ENCODE assay signal across 27 cellular contexts in genomic region chr2:25620711-25621110, GRCh38.
"Had no signal": no experiment of that assay in that cellular context is flagged by ENCODE, and none has a peak within 500 bp of the region (broad histone marks: within the 10 kb centered on the region; RNA-seq: fewer than 3 reads in every experiment).

No MANE protein-coding gene starts in this region.

- H3K9me3 ChIP-seq: adrenal gland, body of pancreas, colonic mucosa, esophagus squamous epithelium, gastroesophageal sphincter had no signal

- H3K4me1 ChIP-seq: colonic mucosa had no signal

- H3K4me1 Mint-ChIP-seq: activated CD4-positive, alpha-beta T cell treated with anti-CD3 and anti-CD28 coated beads for 36 hours; activated CD4-positive, alpha-beta T cell treated with anti-CD3 and anti-CD28 coated beads, Interleukin-2, amount 10 ng/mL, durations not matched to agents 24 days and 14 days; activated CD8-positive, alpha-beta memory T cell treated with anti-CD3 and anti-CD28 coated beads, Interleukin-2, amount 10 ng/mL, durations not matched to agents 7 days and 5 days had no signal

- H3K4me3 ChIP-seq: adrenal gland, body of pancreas, colonic mucosa, esophagus squamous epithelium, gastroesophageal sphincter had no signal

- H3K27ac Mint-ChIP-seq: activated CD4-positive, alpha-beta memory T cell treated with anti-CD3 and anti-CD28 coated beads for 36 hours; activated CD4-positive, alpha-beta T cell treated with anti-CD3 and anti-CD28 coated beads for 36 hours; activated CD4-positive, alpha-beta T cell treated with anti-CD3 and anti-CD28 coated beads, Interleukin-2, amount 10 ng/mL, durations not matched to agents 24 days and 14 days; activated CD8-positive, alpha-beta memory T cell treated with anti-CD3 and anti-CD28 coated beads, Interleukin-2, amount 10 ng/mL, durations not matched to agents 7 days and 5 days; activated CD8-positive, alpha-beta T cell treated with anti-CD3 and anti-CD28 coated beads, Interleukin-2, amount 10 ng/mL, durations not matched to agents 7 days and 5 days; activated naive CD4-positive, alpha-beta T cell treated with anti-CD3 and anti-CD28 coated beads for 36 hours; activated naive CD4-positive, alpha-beta T cell treated with anti-CD3 and anti-CD28 coated beads, Interleukin-2, amount 50 U/mL, for 24 hours; activated naive CD8-positive, alpha-beta T cell treated with anti-CD3 and anti-CD28 coated beads for 36 hours; activated naive CD8-positive, alpha-beta T cell treated with anti-CD3 and anti-CD28 coated beads, Interleukin-2, amount 50 U/mL, for 24 hours; activated T-helper 1 cell treated with anti-CD3 and anti-CD28 coated beads, Interleukin-12 subunit alpha, Interleukin-12 subunit beta, Interleukin-2, Interleukin-4 antibody, amounts not matched to agents 30 ng/mL and 10 ng/mL and 1 ng/mL, durations not matched to agents 14 hours and 24 hours and 36 hours; activated T-helper 2 cell treated with anti-CD3 and anti-CD28 coated beads, Interferon-gamma antibody, Interleukin-2, Interleukin-4, amounts not matched to agents 10 μg/mL and 5 μg/mL and 100 μg/mL, durations not matched to agents 14 hours and 24 hours and 36 hours had no signal

- H3K4me3 Mint-ChIP-seq: activated CD4-positive, alpha-beta memory T cell treated with anti-CD3 and anti-CD28 coated beads for 36 hours; activated CD4-positive, alpha-beta T cell treated with anti-CD3 and anti-CD28 coated beads for 36 hours; activated CD4-positive, alpha-beta T cell treated with anti-CD3 and anti-CD28 coated beads, Interleukin-2, amount 10 ng/mL, durations not matched to agents 24 days and 14 days; activated CD8-positive, alpha-beta memory T cell treated with anti-CD3 and anti-CD28 coated beads, Interleukin-2, amount 10 ng/mL, durations not matched to agents 7 days and 5 days; activated CD8-positive, alpha-beta T cell treated with anti-CD3 and anti-CD28 coated beads, Interleukin-2, amount 10 ng/mL, durations not matched to agents 7 days and 5 days; activated naive CD4-positive, alpha-beta T cell treated with anti-CD3 and anti-CD28 coated beads for 36 hours; activated naive CD4-positive, alpha-beta T cell treated with anti-CD3 and anti-CD28 coated beads, Interleukin-2, amount 50 U/mL, for 24 hours; activated naive CD8-positive, alpha-beta T cell treated with anti-CD3 and anti-CD28 coated beads for 36 hours; activated naive CD8-positive, alpha-beta T cell treated with anti-CD3 and anti-CD28 coated beads, Interleukin-2, amount 50 U/mL, for 24 hours; activated T-helper 1 cell treated with anti-CD3 and anti-CD28 coated beads, Interleukin-12 subunit alpha, Interleukin-12 subunit beta, Interleukin-2, Interleukin-4 antibody, amounts not matched to agents 30 ng/mL and 10 ng/mL and 1 ng/mL, durations not matched to agents 14 hours and 24 hours and 36 hours had no signal

- ATAC-seq: activated CD4-positive, alpha-beta T cell treated with anti-CD3 and anti-CD28 coated beads for 36 hours; activated CD8-positive, alpha-beta memory T cell treated with anti-CD3 and anti-CD28 coated beads, Interleukin-2, amount 10 ng/mL, durations not matched to agents 7 days and 5 days; activated CD8-positive, alpha-beta T cell treated with anti-CD3 and anti-CD28 coated beads, Interleukin-2, amount 10 ng/mL, durations not matched to agents 7 days and 5 days; activated naive CD8-positive, alpha-beta T cell treated with anti-CD3 and anti-CD28 coated beads, Interleukin-2, amount 50 U/mL, for 24 hours; body of pancreas; gastroesophageal sphincter had no signal

- H3K9me3 Mint-ChIP-seq: activated CD4-positive, alpha-beta memory T cell treated with anti-CD3 and anti-CD28 coated beads for 36 hours; activated CD4-positive, alpha-beta T cell treated with anti-CD3 and anti-CD28 coated beads, Interleukin-2, amount 10 ng/mL, durations not matched to agents 24 days and 14 days; activated naive CD4-positive, alpha-beta T cell treated with anti-CD3 and anti-CD28 coated beads for 36 hours; activated naive CD4-positive, alpha-beta T cell treated with anti-CD3 and anti-CD28 coated beads, Interleukin-2, amount 50 U/mL, for 24 hours; activated naive CD8-positive, alpha-beta T cell treated with anti-CD3 and anti-CD28 coated beads for 36 hours; activated naive CD8-positive, alpha-beta T cell treated with anti-CD3 and anti-CD28 coated beads, Interleukin-2, amount 50 U/mL, for 24 hours; activated T-helper 1 cell treated with anti-CD3 and anti-CD28 coated beads, Interleukin-12 subunit alpha, Interleukin-12 subunit beta, Interleukin-2, Interleukin-4 antibody, amounts not matched to agents 30 ng/mL and 10 ng/mL and 1 ng/mL, durations not matched to agents 14 hours and 24 hours and 36 hours; activated T-helper 2 cell treated with anti-CD3 and anti-CD28 coated beads, Interferon-gamma antibody, Interleukin-2, Interleukin-4, amounts not matched to agents 10 μg/mL and 5 μg/mL and 100 μg/mL, durations not matched to agents 14 hours and 24 hours and 36 hours had no signal

- H3K36me3 ChIP-seq: adrenal gland, colonic mucosa had no signal

- H3K27ac ChIP-seq: adrenal gland, body of pancreas, colonic mucosa, esophagus squamous epithelium, gastroesophageal sphincter had no signal

- H3K27me3 ChIP-seq: adrenal gland, body of pancreas, colonic mucosa, esophagus squamous epithelium, gastroesophageal sphincter had no signal

- H3K27me3 Mint-ChIP-seq: activated CD4-positive, alpha-beta memory T cell treated with anti-CD3 and anti-CD28 coated beads for 36 hours; activated CD4-positive, alpha-beta T cell treated with anti-CD3 and anti-CD28 coated beads for 36 hours; activated CD4-positive, alpha-beta T cell treated with anti-CD3 and anti-CD28 coated beads, Interleukin-2, amount 10 ng/mL, durations not matched to agents 24 days and 14 days; activated CD8-positive, alpha-beta memory T cell treated with anti-CD3 and anti-CD28 coated beads, Interleukin-2, amount 10 ng/mL, durations not matched to agents 7 days and 5 days; activated naive CD4-positive, alpha-beta T cell treated with anti-CD3 and anti-CD28 coated beads, Interleukin-2, amount 50 U/mL, for 24 hours; activated naive CD8-positive, alpha-beta T cell treated with anti-CD3 and anti-CD28 coated beads for 36 hours; activated naive CD8-positive, alpha-beta T cell treated with anti-CD3 and anti-CD28 coated beads, Interleukin-2, amount 50 U/mL, for 24 hours had no signal

- H3K36me3 Mint-ChIP-seq: activated CD4-positive, alpha-beta memory T cell treated with anti-CD3 and anti-CD28 coated beads for 36 hours; activated naive CD8-positive, alpha-beta T cell treated with anti-CD3 and anti-CD28 coated beads for 36 hours had no signal

- DNase-seq: activated CD4-positive, alpha-beta memory T cell treated with anti-CD3 and anti-CD28 coated beads for 36 hours; activated CD4-positive, alpha-beta T cell treated with anti-CD3 and anti-CD28 coated beads for 36 hours; activated CD4-positive, alpha-beta T cell treated with anti-CD3 and anti-CD28 coated beads, Interleukin-2, amount 10 ng/mL, durations not matched to agents 24 days and 14 days; activated CD4-positive, CD25-positive, alpha-beta regulatory T cell; activated CD4-positive, CD25-positive, alpha-beta regulatory T cell treated with anti-CD3 and anti-CD28 coated beads, Interleukin-2, amount 50 U/mL, for 72 hours; activated CD8-positive, alpha-beta memory T cell treated with anti-CD3 and anti-CD28 coated beads, Interleukin-2, amount 10 ng/mL, durations not matched to agents 7 days and 5 days; activated CD8-positive, alpha-beta memory T cell treated with anti-CD3 and anti-CD28 coated beads, Interleukin-2, amount 50 U/mL, for 4 hours; activated CD8-positive, alpha-beta T cell treated with anti-CD3 and anti-CD28 coated beads, Interleukin-2, amount 10 ng/mL, durations not matched to agents 7 days and 5 days; activated effector memory CD4-positive, alpha-beta T cell treated with anti-CD3 and anti-CD28 coated beads, Interleukin-2, amount 50 U/mL, for 16 hours; activated naive CD4-positive, alpha-beta T cell treated with anti-CD3 and anti-CD28 coated beads for 36 hours; activated naive CD8-positive, alpha-beta T cell treated with anti-CD3 and anti-CD28 coated beads for 36 hours; activated naive CD8-positive, alpha-beta T cell treated with anti-CD3 and anti-CD28 coated beads, Interleukin-2, amount 50 U/mL, for 24 hours; activated T-cell treated with anti-CD3 and anti-CD28 coated beads, Interleukin-2, amount 50 U/mL, for 1 hour; activated T-cell treated with anti-CD3 and anti-CD28 coated beads, Interleukin-2, amount 50 U/mL, for 48 hours; adrenal gland; amygdala; aorta; body of pancreas; colonic mucosa; effector CD8-positive, alpha-beta T cell; esophagus squamous epithelium; foreskin melanocyte; T-helper 2 cell had no signal
